ENCODE assay signal across 10 cellular contexts in the genomic region with DNA sequence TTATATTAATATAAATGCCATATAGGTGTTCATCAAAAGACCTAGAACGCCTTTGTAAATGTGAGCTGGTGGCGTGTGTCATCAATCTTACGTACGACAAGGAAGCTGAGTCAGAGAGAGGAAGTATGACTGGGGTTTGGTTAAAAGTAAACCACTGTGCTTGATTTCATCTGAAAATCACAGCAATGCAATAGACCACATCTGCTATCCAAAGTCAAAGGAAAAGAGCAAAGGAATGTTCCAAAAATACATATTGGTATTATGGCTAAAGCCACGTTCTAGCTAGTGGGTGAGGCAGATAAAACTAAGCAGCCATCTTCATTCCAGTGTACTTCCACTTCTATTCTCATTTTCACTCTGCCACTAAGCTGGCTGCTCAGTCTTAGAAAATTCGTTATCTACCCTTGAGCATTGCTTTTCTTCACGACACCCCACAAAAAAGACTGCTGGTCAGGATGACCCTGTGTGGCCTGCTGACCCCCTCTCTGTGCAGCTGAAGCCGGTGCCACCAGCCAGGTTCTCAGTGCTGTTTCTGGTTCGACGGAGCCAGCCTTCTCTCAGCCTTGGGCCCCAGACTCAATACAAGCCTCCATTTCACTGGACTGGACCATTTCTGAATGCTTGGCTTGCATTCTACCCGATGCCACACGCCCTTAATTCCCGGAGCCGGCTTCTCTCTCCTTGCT. TPM values are rescaled to one million over a fixed set of nuclear protein-coding genes. Genes with fewer than 3 reads are reported as not detected.
DNase-seq lines count a peak whose midpoint lies in the region; ATAC-seq, FAIRE-seq and TF ChIP-seq lines count a peak whose summit lies in the region.
"Had no signal": no experiment of that assay in that cellular context is flagged by ENCODE, and none has a peak within 500 bp of the region (broad histone marks: within the 10 kb centered on the region; RNA-seq: fewer than 3 reads in every experiment).

No MANE protein-coding gene starts in this region.

- TF ChIP-seq EP300 in HepG2 (IDR thresholded peaks at IDR 0.05; ENCODE audit: low read depth in 2 of 2, low read length in 2 of 2) (no peak), HepG2 (CRISPR knock-in tag; IDR thresholded peaks at IDR 0.05; ENCODE audit: borderline replicate concordance) (no peak)

- H3K4me2 ChIP-seq in HepG2 (ENCODE audit: low read depth, low read length), result no peak overlapping the region
- H3K4me2 ChIP-seq: GM23338 had no signal

- no peaks in the 10 kb centered on the region for H3K9me3 ChIP-seq in right lobe of liver
- H3K9me3 ChIP-seq in HepG2 (ENCODE audit: low read length), result no peaks in the 10 kb centered on the region
- H3K9me3 ChIP-seq in WERI-Rb-1 (ENCODE audit: severe bottlenecking), result no peaks in the 10 kb centered on the region
- no peaks in the 10 kb centered on the region for H3K9me3 ChIP-seq in SJCRH30 (replicated peaks)

- 63% methylated on average over 11 of the region's 14 CpGs for WGBS in right lobe of liver (ENCODE audit: insufficient coverage, low coverage, low lambda C conversion rate, missing lambda C conversion rate)
- WGBS in HepG2 (ENCODE audit: low lambda C conversion rate), result 55% methylated on average over 14 of the region's 14 CpGs

- no peak for FAIRE-seq in HepG2 (lab: Jason Lieb, UNC)

- H3K79me2 ChIP-seq in HepG2 (ENCODE audit: insufficient read depth, low read length), result no peaks in the 10 kb centered on the region

- TF ChIP-seq CTCF in right lobe of liver (IDR thresholded peaks at IDR 0.05) (no peak), HepG2 (CRISPR knock-in tag; IDR thresholded peaks at IDR 0.05) (no peak), WERI-Rb-1 (IDR thresholded peaks at IDR 0.05; ENCODE audit: low read depth, low read length) (no peak)

- BruUV-seq in HepG2 (replicated peaks; lab: Mats Ljungman, UMichigan), result no TSS peak

- peak in 3 of 4 donors; percentile 25 to 75 (median 51) for ATAC-seq in right lobe of liver
- ATAC-seq in HepG2, result no peak
- no peak for ATAC-seq in HG02885 (IDR thresholded peaks at IDR 0.05; ENCODE audit: poor library complexity, unreplicated experiment)
- ATAC-seq: GM23338 had no signal

- CTCF ChIA-PET in HepG2 (lab: Yijun Ruan, JAX; ENCODE audit: low intra/inter-chr PET ratio, low total read pairs), result no interaction called here

- in situ Hi-C loops in HepG2 (cut with HindIII; ENCODE audit: extremely low pct_ligation_motif_present, low pct_unique_long_range_greater_than_20kb) (no loop called here), SK-MEL-5 (cut with HindIII; ENCODE audit: low pct_unique_long_range_greater_than_20kb, low sequenced_read_pairs) (no loop called here)

- H3K36me3 ChIP-seq in right lobe of liver, result no peaks in the 10 kb centered on the region
- H3K36me3 ChIP-seq in HepG2 (replicated peaks in 1 of 2; ENCODE audit: control insufficient read depth in 1 of 2, insufficient read depth in 2 of 2, low read length in 2 of 2), result no peaks in the 10 kb centered on the region
- no peaks in the 10 kb centered on the region for H3K36me3 ChIP-seq in WERI-Rb-1
- H3K36me3 ChIP-seq in SJCRH30, result no peaks in the 10 kb centered on the region

- H3K4me3 ChIP-seq in right lobe of liver (no peak overlapping the region), HepG2 (replicated peaks in 1 of 3; ENCODE audit: insufficient read depth in 1 of 3, low read depth in 2 of 3, low read length in 3 of 3) (no peak overlapping the region), WERI-Rb-1 (ENCODE audit: low read depth, low read length) (no peak overlapping the region), SJCRH30 (no peak overlapping the region)
- H3K4me3 ChIP-seq: GM23338 had no signal

- H4K20me1 ChIP-seq in HepG2 (ENCODE audit: insufficient read depth, low read length), result no peaks in the 10 kb centered on the region

- no peak overlapping the region for H3K9ac ChIP-seq in HepG2 (ENCODE audit: insufficient read depth, low read depth, low read length)

- intact Hi-C loops in right lobe of liver (cut with DNase I), result no loop called here
- intact Hi-C loops in HepG2 (cut with micrococcal nuclease; ENCODE audit: unreplicated experiment), result no loop called here

- TF ChIP-seq RAD21 in HepG2 (CRISPR knock-in tag; IDR thresholded peaks at IDR 0.05), result no peak

- TF ChIP-seq POLR2A in right lobe of liver (IDR thresholded peaks at IDR 0.05) (no peak), HepG2 (IDR thresholded peaks at IDR 0.05; ENCODE audit: insufficient read depth in 1 of 2, low read depth in 2 of 2, low read length in 2 of 2) (no peak)

- H2AFZ ChIP-seq in HepG2 (ENCODE audit: low read length), result no peak overlapping the region
- H2AFZ ChIP-seq: GM23338 had no signal

- DNase-seq in right lobe of liver (no peak), HepG2 (ENCODE audit: low spot score) (no peak), SK-MEL-5 (ENCODE audit: low read depth, low spot score) (peak; percentile 9), fibroblast of gingiva (ENCODE audit: low read depth) (peak; percentile 88), stromal cell of bone marrow (ENCODE audit: low read depth) (peak; percentile 71), WERI-Rb-1 (no peak), SJCRH30 (no peak)
- DNase-seq: activated CD8-positive, alpha-beta memory T cell treated with anti-CD3 and anti-CD28 coated beads, Interleukin-2, amount 50 U/mL, for 48 hours had no signal

- no peaks in the 10 kb centered on the region for H3K4me1 ChIP-seq in right lobe of liver
- H3K4me1 ChIP-seq in HepG2 (ENCODE audit: insufficient read depth, low read length), result no peaks in the 10 kb centered on the region
- H3K4me1 ChIP-seq in SJCRH30, result no peaks in the 10 kb centered on the region

- H3K27me3 ChIP-seq in right lobe of liver (no peaks in the 10 kb centered on the region), HepG2 (ENCODE audit: control insufficient read depth in 1 of 2, insufficient read depth in 2 of 2, low read length in 2 of 2) (no peaks in the 10 kb centered on the region), WERI-Rb-1 (ENCODE audit: insufficient read depth, low read depth, severe bottlenecking) (no peaks in the 10 kb centered on the region), SJCRH30 (peaks cover 4% of the 10 kb centered on the region; the same call in 1 of the 2 replicates)

- POLR2A ChIA-PET in HepG2 (lab: Yijun Ruan, JAX), result no interaction called here

- no peak overlapping the region for H3K27ac ChIP-seq in right lobe of liver
- H3K27ac ChIP-seq in HepG2 (ENCODE audit: extremely low read length, insufficient read depth, low read length), result no peak overlapping the region
- H3K27ac ChIP-seq in WERI-Rb-1, result no peak overlapping the region
- no peak overlapping the region for H3K27ac ChIP-seq in SJCRH30

TF ChIP-seq in HepG2, 621 proteins besides CTCF, POLR2A, EP300 and RAD21 (continues in another document):
- no peak for TF ChIP-seq AHR (CRISPR knock-in tag; IDR thresholded peaks at IDR 0.05)
- TF ChIP-seq HMG20B (CRISPR knock-in tag; conservative IDR thresholded peaks at IDR 0.05), result no peak
- TF ChIP-seq FUBP1 (CRISPR knock-in tag; IDR thresholded peaks at IDR 0.05; ENCODE audit: borderline replicate concordance), result no peak
- TF ChIP-seq ZNF296 (CRISPR knock-in tag; conservative IDR thresholded peaks at IDR 0.05), result no peak
- TF ChIP-seq ZNF672 (CRISPR knock-in tag; IDR thresholded peaks at IDR 0.05), result no peak
- TF ChIP-seq ZNF883 (CRISPR knock-in tag; IDR thresholded peaks at IDR 0.05; ENCODE audit: not compliant biosample characterization), result no peak

RNA-seq across cellular contexts. Expression of gene SHC3, which starts 23.8 kb away (rescaled TPM):
- total RNA-seq in right lobe of liver (under 1 TPM; 0.05 to 0.35 (median 0.17) TPM), HepG2 (2016; rRNA removed; fragmentation: Illumina TruSeq; extraction: Trizol) (0.89 and 1.1 TPM in 2 replicates)
- 0.26 and 0.71 TPM in 2 replicates for total RNA-seq in HepG2 (2016; cell fraction: cytosol; rRNA removed; fragmentation: Illumina TruSeq; extraction: Trizol; ENCODE audit: low read depth)
- 0.97 and 1.2 TPM in 2 replicates for total RNA-seq in HepG2 (2016; cell fraction: insoluble cytoplasmic fraction; rRNA removed; fragmentation: Illumina TruSeq; extraction: Trizol)
- 0.38 and 0.49 TPM in 2 replicates for total RNA-seq in HepG2 (2016; cell fraction: membrane; rRNA removed; fragmentation: Illumina TruSeq; extraction: Trizol)
- total RNA-seq in HepG2 (2016; cell fraction: nucleus; rRNA removed; fragmentation: Illumina TruSeq; extraction: Trizol), result 0.69 and 1.0 TPM in 2 replicates
- 0.09 and 0.12 TPM in 2 replicates for polyA plus RNA-seq in HepG2 (2011; rRNA removed)
- polyA plus RNA-seq in HepG2 (2011; cell fraction: cytosol; rRNA removed), result 0.07 and 0.10 TPM in 2 replicates
- 0.39 and 0.42 TPM in 2 replicates for polyA plus RNA-seq in HepG2 (2011; cell fraction: nucleus; rRNA removed)
- polyA plus RNA-seq in HepG2 (2012), result 0.04 and 0.20 TPM in 2 replicates
- 0.06 and 0.20 TPM in 2 replicates for polyA plus RNA-seq in HepG2 (2016; cell fraction: cytosol; fragmentation: Illumina TruSeq; extraction: Trizol; ENCODE audit: low read depth)
- 0.45 and 0.52 TPM in 2 replicates for polyA plus RNA-seq in HepG2 (2016; cell fraction: insoluble cytoplasmic fraction; fragmentation: Illumina TruSeq; extraction: Trizol; ENCODE audit: low read depth)
- 0.11 and 0.20 TPM in 2 replicates for polyA plus RNA-seq in HepG2 (2016; cell fraction: membrane; fragmentation: Illumina TruSeq; extraction: Trizol; ENCODE audit: low read depth)
- polyA plus RNA-seq in HepG2 (2016; cell fraction: nucleus; fragmentation: Illumina TruSeq; extraction: Trizol; ENCODE audit: insufficient read depth, low read depth), result 1.3 and 1.7 TPM in 2 replicates
- polyA minus RNA-seq in HepG2 (2011; rRNA and poly(A)+ RNA removed; ENCODE audit: low replicate concordance), result 0.36 and 1.1 TPM in 2 replicates
- polyA minus RNA-seq in HepG2 (2011; cell fraction: cytosol; rRNA and poly(A)+ RNA removed), result 0.09 and 0.20 TPM in 2 replicates
- polyA minus RNA-seq in HepG2 (2011; cell fraction: nucleus; rRNA and poly(A)+ RNA removed), result 0.25 and 0.26 TPM in 2 replicates
- total RNA-seq in SK-MEL-5 (2014; rRNA removed; shearing (Covaris generic)), result 0.03 TPM in 1 of 2 replicates, not detected in the other
- not detected in 2 replicates for polyA plus RNA-seq in SK-MEL-5 (2015; cell fraction: cytosol; rRNA removed)
- polyA plus RNA-seq in SK-MEL-5 (2015; cell fraction: nucleus; rRNA removed), result not detected in 2 replicates
- under 0.01 TPM in 1 of 2 replicates, not detected in the other for total RNA-seq in SJCRH30 (2014; rRNA removed; shearing (Covaris generic))

Comparison
In these comparisons a context has a peak if more than half of its experiments do, and no peak if none do; other contexts are left out.
1. ATAC-seq: peak in right lobe of liver (3 of 4); none in HepG2 (single experiment) and HG02885 (single experiment).
2. DNase-seq: peak in SK-MEL-5 (single experiment), fibroblast of gingiva (single experiment) and stromal cell of bone marrow (single experiment); none in right lobe of liver (0 of 3), HepG2 (single experiment), WERI-Rb-1 (single experiment) and SJCRH30 (0 of 2).